In the genomic region with DNA sequence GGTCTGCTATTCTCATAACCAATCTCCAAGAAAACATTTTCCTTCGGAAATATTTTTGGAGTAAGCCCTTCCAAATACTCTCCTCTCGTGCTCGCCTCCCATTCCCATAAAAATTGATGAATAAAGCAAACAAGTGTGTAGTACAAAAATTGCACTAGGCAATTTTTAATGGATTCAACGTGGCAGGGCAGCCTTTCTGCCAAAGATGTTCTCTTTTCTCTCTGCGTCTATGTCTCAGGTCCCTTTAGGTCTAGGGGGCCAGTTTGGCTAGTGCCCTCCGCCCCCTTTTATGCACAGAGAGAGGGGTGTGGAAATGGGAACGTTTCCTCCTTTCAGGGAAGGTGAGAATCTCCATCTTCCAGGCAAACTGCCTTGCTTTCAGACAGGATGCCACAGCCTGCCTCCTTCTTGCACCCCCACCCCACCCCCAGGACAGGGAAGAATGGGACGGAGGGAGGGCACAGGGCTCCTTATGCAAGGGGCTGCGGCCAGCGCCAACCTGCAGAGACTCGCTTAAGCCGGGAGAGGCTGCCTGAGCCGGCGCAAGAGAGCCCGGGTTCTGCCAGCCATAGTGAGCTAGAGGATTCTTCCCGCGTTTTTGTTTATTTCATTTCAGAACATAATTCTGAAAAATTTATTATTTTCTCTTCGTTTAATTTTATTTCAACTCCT, we compare ENCODE assay signal across 12 cellular contexts. TPM values are rescaled to one million over a fixed set of nuclear protein-coding genes. Genes with fewer than 3 reads are reported as not detected.
A peak's percentile ranks its signal among the peaks of the same experiment; 100 is the strongest.
DNase-seq lines count a peak whose midpoint lies in the region; ATAC-seq, FAIRE-seq and TF ChIP-seq lines count a peak whose summit lies in the region.
"Had no signal": no experiment of that assay in that cellular context is flagged by ENCODE, and none has a peak within 500 bp of the region (broad histone marks: within the 10 kb centered on the region; RNA-seq: fewer than 3 reads in every experiment).

No MANE protein-coding gene starts in this region.

- peaks cover 79% of the 10 kb centered on the region for H3K27me3 ChIP-seq in HUES6 (ENCODE audit: control insufficient read depth, insufficient read depth, low read length)
- H3K27me3 ChIP-seq in brain microvascular endothelial cell (replicated peaks) = no peaks in the 10 kb centered on the region

- H3K9me3 Mint-ChIP-seq in T-helper 2 cell treated with Interferon-gamma antibody and Interleukin-4, amounts not matched to agents 5 μg/mL and 100 μg/mL, for 36 hours = no peaks in the 10 kb centered on the region
- H3K9me3 Mint-ChIP-seq in nephron = no peaks in the 10 kb centered on the region

- DNase-seq in T-helper 2 cell treated with Interferon-gamma antibody and Interleukin-4, amounts not matched to agents 5 μg/mL and 100 μg/mL, for 36 hours (ENCODE audit: low spot score) = no peak
- DNase-seq in T-helper 2 cell (no peak), brain microvascular endothelial cell (no peak), hippocampal formation (lab: John Stamatoyannopoulos, UW) (no peak), GM12892 (ENCODE audit: insufficient read length) (no peak)
- DNase-seq: body of pancreas, NCI-H510A had no signal

- no peaks in the 10 kb centered on the region for H3K4me1 Mint-ChIP-seq in T-helper 2 cell treated with Interferon-gamma antibody and Interleukin-4, amounts not matched to agents 5 μg/mL and 100 μg/mL, for 36 hours (ENCODE audit: low read depth)
- peaks cover 4% of the 10 kb centered on the region for H3K4me1 Mint-ChIP-seq in nephron

- peaks cover 44% of the 10 kb centered on the region for H3K4me1 ChIP-seq in HUES6 (ENCODE audit: control insufficient read depth, insufficient read depth, low read length)

- FAIRE-seq in GM12892 (lab: Jason Lieb, UNC) = no peak
- FAIRE-seq: GM12878 had no signal

- no peak for ATAC-seq in GM19455 (IDR thresholded peaks at IDR 0.05; ENCODE audit: unreplicated experiment)
- ATAC-seq: body of pancreas, GM12878 had no signal

- H3K36me3 Mint-ChIP-seq in T-helper 2 cell treated with Interferon-gamma antibody and Interleukin-4, amounts not matched to agents 5 μg/mL and 100 μg/mL, for 36 hours (ENCODE audit: low read depth) = no peaks in the 10 kb centered on the region
- H3K36me3 Mint-ChIP-seq in nephron (ENCODE audit: low read depth) = no peaks in the 10 kb centered on the region

- H3K36me3 ChIP-seq in HUES6 (ENCODE audit: control insufficient read depth, insufficient read depth, low read length) (peaks cover 7% of the 10 kb centered on the region), brain microvascular endothelial cell (replicated peaks) (no peaks in the 10 kb centered on the region)

- peak overlapping the region; percentile 57; the same call in 1 of the 2 replicates for H3K27ac ChIP-seq in HUES6 (ENCODE audit: low read depth, low read length)
- H3K27ac ChIP-seq in brain microvascular endothelial cell = no peak overlapping the region
- H3K27ac ChIP-seq: body of pancreas, HL-60 had no signal

- H3K4me3 ChIP-seq in HUES6 (ENCODE audit: low read depth, low read length) (peak overlapping the region; percentile 89), brain microvascular endothelial cell (ENCODE audit: low read depth, low read length) (peak overlapping the region; percentile 15)
- H3K4me3 ChIP-seq: body of pancreas, GM12878 had no signal

- H3K4me3 Mint-ChIP-seq in T-helper 2 cell treated with Interferon-gamma antibody and Interleukin-4, amounts not matched to agents 5 μg/mL and 100 μg/mL, for 36 hours = no peak overlapping the region
- H3K4me3 Mint-ChIP-seq in nephron = peak overlapping the region; percentile 40 to 65 (median 53)

- TF ChIP-seq CTCF in brain microvascular endothelial cell (IDR thresholded peaks at IDR 0.05; ENCODE audit: low read depth, low read length, missing control alignments) = no peak
- no peak for TF ChIP-seq CTCF in nephron (IDR thresholded peaks at IDR 0.05; ENCODE audit: unreplicated experiment in 3 of 3)

- peak overlapping the region; percentile 83 for H3K9ac ChIP-seq in HUES6 (ENCODE audit: low read length)

- peaks cover 68% of the 10 kb centered on the region for H3K27me3 Mint-ChIP-seq in T-helper 2 cell treated with Interferon-gamma antibody and Interleukin-4, amounts not matched to agents 5 μg/mL and 100 μg/mL, for 36 hours (ENCODE audit: low read depth)
- peaks cover 82% of the 10 kb centered on the region for H3K27me3 Mint-ChIP-seq in nephron (ENCODE audit: low read depth)

- in situ Hi-C loops in brain microvascular endothelial cell (cut with HindIII; ENCODE audit: low pct_ligation_motif_present, low sequenced_read_pairs) = no loop called here

- no peak for TF ChIP-seq POLR2A in GM12892 (IDR thresholded peaks at IDR 0.05; ENCODE audit: low read depth, low read length)

- no peaks in the 10 kb centered on the region for H3K9me3 ChIP-seq in HUES6 (ENCODE audit: control insufficient read depth, insufficient read depth, low read depth, low read length)
- H3K9me3 ChIP-seq: body of pancreas had no signal

- H3K27ac Mint-ChIP-seq in T-helper 2 cell treated with Interferon-gamma antibody and Interleukin-4, amounts not matched to agents 5 μg/mL and 100 μg/mL, for 36 hours = peak overlapping the region; percentile 35
- H3K27ac Mint-ChIP-seq in nephron = peak overlapping the region in 1 of 3 experiments; percentile 53

RNA-seq across cellular contexts. Expression of a gene that starts 2.7 kb away (rescaled TPM):
- polyA plus RNA-seq in GM12892 (2012; ENCODE audit: missing spikeins) = not detected

RNA-seq across cellular contexts. Expression of a gene that starts 7.3 kb away (rescaled TPM):
- polyA plus RNA-seq in GM12892 (2012; ENCODE audit: missing spikeins) = not detected
- polyA plus RNA-seq: GM12878 had no signal
